Comparison of ENCODE assay signal across 19 cellular contexts in the genomic region with DNA sequence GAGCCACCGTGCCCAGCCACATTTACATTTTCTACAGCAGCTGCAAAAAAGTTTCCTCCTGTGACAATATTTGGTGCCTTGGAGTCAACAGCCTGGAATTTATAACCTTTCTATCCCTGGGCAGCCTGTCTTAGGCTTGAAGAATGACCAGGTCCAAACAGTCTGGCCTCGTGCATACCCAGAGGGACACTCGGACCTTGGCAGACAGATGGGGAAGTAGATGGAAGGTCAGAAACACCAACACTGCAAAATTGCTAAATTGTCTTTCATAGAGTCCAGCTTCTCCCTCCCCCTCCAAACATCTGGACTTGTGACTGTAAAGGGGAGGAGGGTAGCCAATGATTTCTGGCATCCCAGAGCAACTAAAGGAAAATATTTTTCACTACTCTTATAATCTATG.
A peak's percentile ranks its signal among the peaks of the same experiment; 100 is the strongest.
DNase-seq lines count a peak whose midpoint lies in the region; ATAC-seq and TF ChIP-seq lines count a peak whose summit lies in the region.
"Had no signal": no experiment of that assay in that cellular context is flagged by ENCODE, and none has a peak within 500 bp of the region (broad histone marks: within the 10 kb centered on the region; RNA-seq: fewer than 3 reads in every experiment).

No MANE protein-coding gene starts in this region.

- H3K4me1 ChIP-seq in DOHH2 (ENCODE audit: control insufficient read depth, low read length) (peaks cover 93% of the 10 kb centered on the region), body of pancreas (peaks cover 18% of the 10 kb centered on the region)
- peaks cover 2% of the 10 kb centered on the region for H3K4me1 ChIP-seq in effector memory CD4-positive, alpha-beta T cell (ENCODE audit: control insufficient read depth, insufficient read depth, low read length, poor library complexity, severe bottlenecking)

- H3F3A ChIP-seq in DOHH2 (ENCODE audit: control insufficient read depth, insufficient read depth) = peaks cover 12% of the 10 kb centered on the region

- DNase-seq in body of pancreas = peak in 1 of 4 donors; percentile 44
- peak; percentile 41 for DNase-seq in left ventricle myocardium superior
- DNase-seq in sciatic nerve (ENCODE audit: low spot score) = no peak
- no peak for DNase-seq in activated CD8-positive, alpha-beta memory T cell treated with anti-CD3 and anti-CD28 coated beads, Interleukin-2, amount 50 U/mL, for 48 hours
- no peak for DNase-seq in DMS53 (lab: John Stamatoyannopoulos, UW)
- no peak for DNase-seq in effector memory CD4-positive, alpha-beta T cell
- DNase-seq: activated CD4-positive, alpha-beta T cell treated with anti-CD3 and anti-CD28 coated beads for 4 hours; activated naive CD8-positive, alpha-beta T cell treated with anti-CD3 and anti-CD28 coated beads, Interleukin-2, amount 50 U/mL, for 24 hours; CD8-positive, alpha-beta memory T cell; Kasumi-1; naive B cell; NCI-H187 treated with DMSO at 0.1 percent for 48 hours; NCI-H526 treated with DMSO at 0.1 percent for 48 hours; retina; stimulated activated CD4-positive, alpha-beta T cell treated with anti-CD3 and anti-CD28 coated beads, Interleukin-4, amount 100 ng/mL, for 24 hours; stimulated activated naive CD4-positive, alpha-beta T cell; T-helper 17 cell had no signal

- H3K36me3 ChIP-seq in DOHH2 (ENCODE audit: control insufficient read depth, low read length) (no peaks in the 10 kb centered on the region), body of pancreas (replicated peaks in 1 of 2; ENCODE audit: insufficient read depth in 1 of 2, low read depth in 2 of 2) (no peaks in the 10 kb centered on the region)
- H3K36me3 ChIP-seq in effector memory CD4-positive, alpha-beta T cell (ENCODE audit: control insufficient read depth, insufficient read depth, low read length) = no peaks in the 10 kb centered on the region

- no peak for TF ChIP-seq POLR2A in body of pancreas (IDR thresholded peaks at IDR 0.05)

- ATAC-seq in body of pancreas (peak; percentile 48), left ventricle myocardium superior (peak; percentile 85), sciatic nerve (peak; percentile 89), GM21737 (IDR thresholded peaks at IDR 0.05; ENCODE audit: unreplicated experiment) (no peak)
- ATAC-seq: activated naive CD8-positive, alpha-beta T cell treated with anti-CD3 and anti-CD28 coated beads, Interleukin-2, amount 50 U/mL, for 24 hours; T-helper 17 cell had no signal

- no peak overlapping the region for H3K27ac ChIP-seq in DOHH2 (ENCODE audit: low read depth, low read length)
- H3K27ac ChIP-seq in body of pancreas = no peak overlapping the region
- no peak overlapping the region for H3K27ac ChIP-seq in effector memory CD4-positive, alpha-beta T cell (ENCODE audit: insufficient read depth, low read length, poor library complexity, severe bottlenecking)

- H3K4me3 ChIP-seq in DOHH2 (ENCODE audit: low read length) (no peak overlapping the region), body of pancreas (no peak overlapping the region)
- no peak overlapping the region for H3K4me3 ChIP-seq in effector memory CD4-positive, alpha-beta T cell (ENCODE audit: insufficient read depth, low read depth, low read length, poor library complexity, severe bottlenecking)

- WGBS in body of pancreas, 2 donors = 47 to 60% methylated on average over 3 of the region's 3 CpGs

- H3K9me3 ChIP-seq in DOHH2 (ENCODE audit: control insufficient read depth, insufficient read depth, low read length) (no peaks in the 10 kb centered on the region; the same call in 1 of the 2 replicates), body of pancreas (no peaks in the 10 kb centered on the region)
- no peaks in the 10 kb centered on the region for H3K9me3 ChIP-seq in effector memory CD4-positive, alpha-beta T cell (ENCODE audit: control insufficient read depth, low read length)

- no peaks in the 10 kb centered on the region for H3K9me2 ChIP-seq in DOHH2 (replicated peaks; ENCODE audit: control insufficient read depth, low read length)

- no peak for TF ChIP-seq CTCF in DOHH2 (IDR thresholded peaks at IDR 0.05; ENCODE audit: low read depth, low read length, poor library complexity, severe bottlenecking)
- TF ChIP-seq CTCF in body of pancreas (IDR thresholded peaks at IDR 0.05) = no peak

- H4K20me1 ChIP-seq in DOHH2 (ENCODE audit: control insufficient read depth, insufficient read depth, low read depth, low read length) = no peaks in the 10 kb centered on the region

- peak overlapping the region; percentile 18; the same call in 1 of the 2 replicates for H3K4me2 ChIP-seq in DOHH2 (ENCODE audit: low read length)

- H3K79me2 ChIP-seq in DOHH2 (ENCODE audit: control insufficient read depth, low read length) = peaks cover 3% of the 10 kb centered on the region; the same call in 1 of the 2 replicates

- H3K27me3 ChIP-seq in DOHH2 (ENCODE audit: control insufficient read depth, low read length) (no peaks in the 10 kb centered on the region), body of pancreas (no peaks in the 10 kb centered on the region)
- no peaks in the 10 kb centered on the region for H3K27me3 ChIP-seq in effector memory CD4-positive, alpha-beta T cell (replicated peaks; ENCODE audit: control insufficient read depth, insufficient read depth, low read length, poor library complexity, severe bottlenecking)

- intact Hi-C loops in body of pancreas (cut with DNase I) (no loop called here), left ventricle myocardium superior (cut with micrococcal nuclease) (no loop called here), sciatic nerve (cut with DNase I) (no loop called here)
